8 cellular contexts compared by ENCODE assay signal in genomic region chr17:48314716-48315115, GRCh38.
"Had no signal": no experiment of that assay in that cellular context is flagged by ENCODE, and none has a peak within 500 bp of the region (broad histone marks: within the 10 kb centered on the region; RNA-seq: fewer than 3 reads in every experiment).

No MANE protein-coding gene starts in this region.

- FAIRE-seq: HepG2 had no signal

- H3K27ac Mint-ChIP-seq: H9, IgD-negative memory B cell had no signal

- DNase-seq: GM23248, GOT3, H9, HCEC 1CT, KBM-7 had no signal

- H3K9me3 Mint-ChIP-seq: H9, IgD-negative memory B cell had no signal

- H3K4me3 ChIP-seq: GM23248 had no signal

- ATAC-seq: HepG2 had no signal

- H3K36me3 Mint-ChIP-seq: IgD-negative memory B cell had no signal

- H3K27ac ChIP-seq: GM23248, HL-60 had no signal

- H3K4me3 Mint-ChIP-seq: H9, IgD-negative memory B cell had no signal
